ENCODE assay signal across 15 cellular contexts in the genomic region with DNA sequence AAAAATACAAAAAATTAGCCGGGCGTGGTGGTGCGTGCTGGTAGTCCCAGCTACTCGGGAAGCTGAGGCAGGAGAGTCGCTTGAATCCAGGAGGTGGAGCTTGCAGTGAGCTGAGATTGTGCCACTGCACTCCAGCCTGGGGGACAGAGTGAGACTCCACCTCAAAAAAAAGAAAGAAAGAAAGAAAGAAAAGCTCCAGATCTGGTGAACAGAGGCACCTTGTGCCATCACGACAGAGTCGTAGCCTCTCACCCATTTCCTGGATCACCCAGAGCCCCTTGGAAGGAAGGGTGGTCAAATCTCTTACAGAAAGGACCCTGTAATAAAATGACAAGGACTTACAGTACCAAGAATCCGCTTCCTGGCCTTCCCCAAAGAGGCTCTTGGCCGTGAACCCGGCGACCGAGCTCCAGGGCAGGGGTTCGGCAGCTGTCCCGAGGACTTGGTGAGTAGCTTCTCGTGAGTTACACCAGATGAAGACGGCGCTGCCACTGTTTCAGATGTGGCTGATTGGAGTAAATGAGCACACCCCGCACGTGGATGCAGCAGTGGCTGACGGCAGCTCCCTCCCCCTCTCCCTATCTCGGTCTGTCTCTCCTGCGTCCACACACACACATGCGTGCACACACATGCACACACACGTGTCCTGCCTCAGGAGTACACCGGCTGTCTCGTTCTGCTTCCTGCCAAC. TPM values are rescaled to one million over a fixed set of nuclear protein-coding genes. Genes with fewer than 3 reads are reported as not detected.
"Had no signal": no experiment of that assay in that cellular context is flagged by ENCODE, and none has a peak within 500 bp of the region (broad histone marks: within the 10 kb centered on the region; RNA-seq: fewer than 3 reads in every experiment).

No MANE protein-coding gene starts in this region.

- DNase-seq: activated B cell treated with CpG ODN at 0.5 μM for 24 hours; activated CD4-positive, alpha-beta T cell treated with anti-CD3 and anti-CD28 coated beads for 48 hours; activated naive CD8-positive, alpha-beta T cell treated with anti-CD3 and anti-CD28 coated beads, Interleukin-2, amount 10 ng/mL, durations not matched to agents 7 days and 5 days; endodermal cell; left ventricle myocardium inferior; naive thymus-derived CD8-positive, alpha-beta T cell; nucleus accumbens; sigmoid colon; stimulated activated CD4-positive, alpha-beta T cell treated with anti-CD3 and anti-CD28 coated beads, Interleukin-1b, Interleukin-23, amount 100 ng/mL, for 48 hours; stomach; T-helper 2 cell had no signal

- H3K4me3 ChIP-seq: ascending aorta, dorsolateral prefrontal cortex, gastroesophageal sphincter, left ventricle myocardium inferior, sigmoid colon, stomach, thoracic aorta had no signal

- ATAC-seq: gastroesophageal sphincter; naive thymus-derived CD8-positive, alpha-beta T cell had no signal

- H3K4me1 ChIP-seq: ascending aorta had no signal

- H3K27me3 ChIP-seq: ascending aorta, dorsolateral prefrontal cortex, gastroesophageal sphincter, sigmoid colon, stomach had no signal

- H3K9me3 ChIP-seq: ascending aorta, gastroesophageal sphincter, left ventricle myocardium inferior, sigmoid colon, stomach, thoracic aorta had no signal

- H3K27ac ChIP-seq: ascending aorta, gastroesophageal sphincter, left ventricle myocardium inferior, sigmoid colon, stomach, thoracic aorta had no signal

- H3K36me3 ChIP-seq: thoracic aorta had no signal

RNA-seq across cellular contexts. Expression of a gene that starts 57.7 kb away (rescaled TPM):
- total RNA-seq: activated B cell treated with CpG ODN at 0.5 μM for 24 hours; activated naive CD8-positive, alpha-beta T cell treated with anti-CD3 and anti-CD28 coated beads, Interleukin-2, amount 10 ng/mL, durations not matched to agents 7 days and 5 days; naive thymus-derived CD8-positive, alpha-beta T cell had no signal
